In the genomic region with DNA sequence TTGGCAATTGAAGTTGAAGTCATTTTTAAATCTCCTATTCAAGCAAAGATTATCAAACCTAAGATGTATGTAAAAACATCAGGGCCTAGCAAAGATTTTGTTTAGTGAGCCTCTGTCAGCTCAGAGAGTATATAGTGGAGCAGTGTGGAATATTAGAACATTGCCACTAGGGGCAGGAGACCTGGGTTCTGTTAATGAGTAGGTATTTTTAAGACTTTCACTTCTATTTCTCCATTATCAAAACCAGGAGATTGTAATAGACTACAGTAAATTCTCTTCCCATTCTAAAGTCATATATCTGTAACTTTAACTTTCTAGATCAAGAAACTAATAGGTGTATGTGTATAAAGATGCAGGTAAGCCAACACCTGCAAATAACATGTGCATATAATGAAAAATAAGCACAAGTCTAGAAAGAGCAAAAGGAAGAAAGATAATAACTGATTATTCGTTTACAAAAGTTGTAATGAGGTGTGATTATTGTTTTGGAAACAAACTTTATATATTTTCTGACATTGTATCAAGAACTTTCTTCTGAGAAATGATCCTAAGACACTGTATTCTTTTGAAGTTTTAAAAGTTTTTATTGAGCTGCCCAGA, we compare ENCODE assay signal across 8 cellular contexts.
DNase-seq lines count a peak whose midpoint lies in the region; ATAC-seq, FAIRE-seq and TF ChIP-seq lines count a peak whose summit lies in the region.

No MANE protein-coding gene starts in this region.

- H3K36me3 ChIP-seq in PC-9 (ENCODE audit: low read depth) (no peaks in the 10 kb centered on the region), kidney (ENCODE audit: control insufficient read depth in 1 of 2, insufficient read depth in 2 of 2, low read length in 2 of 2) (no peaks in the 10 kb centered on the region)

- CTCF ChIA-PET in PC-9 (lab: Charles Lee) = no interaction called here

- no peaks in the 10 kb centered on the region for H3K79me2 ChIP-seq in PC-9 (ENCODE audit: low read depth)

- no peaks in the 10 kb centered on the region for H4K20me1 ChIP-seq in PC-9 (ENCODE audit: insufficient read depth)

- no peak overlapping the region for H3K27ac ChIP-seq in PC-9
- no peak overlapping the region for H3K27ac ChIP-seq in kidney (ENCODE audit: low read depth in 2 of 2, low read length in 2 of 2)

- H3K4me3 ChIP-seq in PC-9 = no peak overlapping the region
- H3K4me3 ChIP-seq in kidney (ENCODE audit: low read length in 2 of 2) = no peak overlapping the region

- no peak overlapping the region for H3K4me2 ChIP-seq in PC-9

- H2AFZ ChIP-seq in PC-9 = no peak overlapping the region

- no peak for FAIRE-seq in kidney (lab: Jason Lieb, UNC)

- 0 out of 2 replicates have a peak, but pooled peaks cover 3% of the 10 kb centered on the region for H3K9me2 ChIP-seq in PC-9 (ENCODE audit: insufficient read depth)

- ATAC-seq in HG02885 (IDR thresholded peaks at IDR 0.05; ENCODE audit: poor library complexity, unreplicated experiment) = peak; percentile 78

- intact Hi-C loops in PC-9 (cut with micrococcal nuclease; ENCODE audit: unreplicated experiment) = no loop called here
- intact Hi-C loops in kidney (cut with DNase I) = no loop called here

- no peaks in the 10 kb centered on the region for H3F3A ChIP-seq in PC-9 (ENCODE audit: insufficient read depth, low read depth)

- H3K4me1 ChIP-seq in PC-9 (replicated peaks; ENCODE audit: insufficient read depth) (no peaks in the 10 kb centered on the region), kidney (ENCODE audit: control insufficient read depth in 1 of 2, insufficient read depth in 1 of 2, low read depth in 1 of 2, low read length in 2 of 2) (no peaks in the 10 kb centered on the region)

- peak; percentile 70 for TF ChIP-seq CTCF in PC-9 (conservative IDR thresholded peaks at IDR 0.05)
- peak; percentile 16 for TF ChIP-seq CTCF in kidney (IDR thresholded peaks at IDR 0.05; ENCODE audit: borderline replicate concordance, extremely low read depth, insufficient read depth)

- H3K9me3 ChIP-seq in PC-9 (ENCODE audit: insufficient read depth, low read depth) (no peaks in the 10 kb centered on the region), kidney (ENCODE audit: control insufficient read depth in 1 of 2, low read length in 2 of 2) (no peaks in the 10 kb centered on the region)

- BruUV-seq in PC-9 (replicated peaks; lab: Mats Ljungman, UMichigan) = no TSS peak

- no peak overlapping the region for H3K9ac ChIP-seq in kidney (ENCODE audit: low read length in 2 of 2)

- DNase-seq in SHP77 treated with DMSO at 0.1 percent for 48 hours (lab: John Stamatoyannopoulos, UW) (peak; percentile 25), SHP77 (lab: John Stamatoyannopoulos, UW) (no peak), PC-9 (no peak), kidney (no peak), HK-2 (ENCODE audit: unreplicated experiment) (no peak), C1 segment of cervical spinal cord (lab: John Stamatoyannopoulos, UW) (no peak)
- no peak for DNase-seq in stimulated activated CD4-positive, alpha-beta T cell treated with anti-CD3 and anti-CD28 coated beads, Interleukin-2, amount 100 ng/mL, for 24 hours

- POLR2A ChIA-PET in PC-9 (lab: Charles Lee; ENCODE audit: unreplicated experiment) = no interaction called here

- no peaks in the 10 kb centered on the region for H3K27me3 ChIP-seq in PC-9 (ENCODE audit: insufficient read depth, low read depth)
